ENCODE assay signal across 2 cellular contexts in genomic region chr2:111028720-111029119, GRCh38.
TF ChIP-seq lines count a peak whose summit lies in the region.

No MANE protein-coding gene starts in this region.

TF ChIP-seq in SK-N-SH, 30 proteins besides CTCF, POLR2A, EP300 and RAD21 (continued from another document):
- TF ChIP-seq EZH2phosphoT487 (IDR thresholded peaks at IDR 0.05; ENCODE audit: borderline replicate concordance, low read depth) = no peak
- no peak for TF ChIP-seq ELF1 (IDR thresholded peaks at IDR 0.05)
- TF ChIP-seq TCF12 (IDR thresholded peaks at IDR 0.05) = no peak
- TF ChIP-seq, protein P1, sequence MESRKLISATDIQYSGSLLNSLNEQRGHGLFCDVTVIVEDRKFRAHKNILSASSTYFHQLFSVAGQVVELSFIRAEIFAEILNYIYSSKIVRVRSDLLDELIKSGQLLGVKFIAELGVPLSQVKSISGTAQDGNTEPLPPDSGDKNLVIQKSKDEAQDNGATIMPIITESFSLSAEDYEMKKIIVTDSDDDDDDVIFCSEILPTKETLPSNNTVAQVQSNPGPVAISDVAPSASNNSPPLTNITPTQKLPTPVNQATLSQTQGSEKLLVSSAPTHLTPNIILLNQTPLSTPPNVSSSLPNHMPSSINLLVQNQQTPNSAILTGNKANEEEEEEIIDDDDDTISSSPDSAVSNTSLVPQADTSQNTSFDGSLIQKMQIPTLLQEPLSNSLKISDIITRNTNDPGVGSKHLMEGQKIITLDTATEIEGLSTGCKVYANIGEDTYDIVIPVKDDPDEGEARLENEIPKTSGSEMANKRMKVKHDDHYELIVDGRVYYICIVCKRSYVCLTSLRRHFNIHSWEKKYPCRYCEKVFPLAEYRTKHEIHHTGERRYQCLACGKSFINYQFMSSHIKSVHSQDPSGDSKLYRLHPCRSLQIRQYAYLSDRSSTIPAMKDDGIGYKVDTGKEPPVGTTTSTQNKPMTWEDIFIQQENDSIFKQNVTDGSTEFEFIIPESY (IDR thresholded peaks at IDR 0.05; ENCODE audit: borderline replicate concordance, low read depth) = no peak
- no peak for TF ChIP-seq GABPA (IDR thresholded peaks at IDR 0.05; ENCODE audit: low read depth)

TF ChIP-seq in SK-N-SH treated with all-trans-retinoic acid at 6 μM for 48 hours, 23 proteins besides CTCF, POLR2A, EP300 and RAD21 (continued from another document):
- TF ChIP-seq TSHZ2 (CRISPR knock-in tag; IDR thresholded peaks at IDR 0.05) (no peak), ZNF8 (CRISPR knock-in tag; IDR thresholded peaks at IDR 0.05) (no peak), TOX (CRISPR knock-in tag; IDR thresholded peaks at IDR 0.05; ENCODE audit: borderline replicate concordance) (no peak), SNAI2 (CRISPR knock-in tag; IDR thresholded peaks at IDR 0.05) (no peak), ZNF565 (CRISPR knock-in tag; conservative IDR thresholded peaks at IDR 0.05; ENCODE audit: low read depth) (no peak), CSRNP3 (CRISPR knock-in tag; IDR thresholded peaks at IDR 0.05) (no peak), ARNTL (CRISPR knock-in tag; IDR thresholded peaks at IDR 0.05; ENCODE audit: borderline replicate concordance, low read depth) (no peak), BACH2 (CRISPR knock-in tag; IDR thresholded peaks at IDR 0.05; ENCODE audit: borderline replicate concordance) (no peak), ZC3H10 (CRISPR knock-in tag; IDR thresholded peaks at IDR 0.05) (no peak), PPARA (CRISPR knock-in tag; IDR thresholded peaks at IDR 0.05; ENCODE audit: borderline replicate concordance) (no peak), ISL1 (CRISPR knock-in tag; IDR thresholded peaks at IDR 0.05) (no peak), GLIS3 (CRISPR knock-in tag; IDR thresholded peaks at IDR 0.05) (no peak)
